1 cellular context compared by ENCODE assay signal in the genomic region with DNA sequence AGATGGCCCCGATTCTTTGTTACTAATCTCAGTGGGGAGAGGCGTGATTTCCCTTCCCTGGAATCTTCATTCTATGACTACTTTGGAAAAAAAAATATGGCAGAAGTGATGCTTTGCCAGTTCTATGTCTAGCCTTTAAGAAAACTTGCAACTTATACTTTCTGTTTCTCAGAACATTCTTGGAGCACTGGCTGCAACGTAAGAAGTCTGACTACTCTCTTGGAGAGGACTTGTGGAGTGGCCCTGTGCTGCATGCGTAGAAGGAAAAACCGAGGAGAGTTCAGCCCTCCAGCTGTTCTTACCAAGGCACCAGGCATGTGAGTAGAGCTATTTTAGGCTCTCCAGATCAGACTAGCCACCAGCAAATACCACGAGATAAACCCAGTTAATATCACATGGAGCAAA.
TF ChIP-seq lines count a peak whose summit lies in the region.

No MANE protein-coding gene starts in this region.

TF ChIP-seq in H1, 55 proteins besides CTCF, POLR2A, EP300 and RAD21 (continued from another document):
- TF ChIP-seq ASH2L (IDR thresholded peaks at IDR 0.05; ENCODE audit: low read length) (no peak), SP1 (IDR thresholded peaks at IDR 0.05; ENCODE audit: low read depth, low read length) (no peak), RXRA (IDR thresholded peaks at IDR 0.05; ENCODE audit: insufficient read depth, low read depth, low read length) (no peak), RBBP5 (IDR thresholded peaks at IDR 0.05; ENCODE audit: borderline replicate concordance, low read depth, low read length) (no peak), KDM1A (IDR thresholded peaks at IDR 0.05; ENCODE audit: borderline replicate concordance, low read length) (no peak), CREB1 (IDR thresholded peaks at IDR 0.05) (no peak), BRCA1 (IDR thresholded peaks at IDR 0.05; ENCODE audit: low read depth, low read length) (no peak), TBP (IDR thresholded peaks at IDR 0.05; ENCODE audit: low read depth, low read length) (no peak), SIRT6 (IDR thresholded peaks at IDR 0.05; ENCODE audit: low read length) (no peak), BACH1 (IDR thresholded peaks at IDR 0.05; ENCODE audit: low read length) (no peak), GABPA (IDR thresholded peaks at IDR 0.05; ENCODE audit: borderline replicate concordance, insufficient read depth, low read length) (no peak), SAP30 (IDR thresholded peaks at IDR 0.05; ENCODE audit: insufficient read depth, insufficient replicate concordance, low read length) (no peak)
